ENCODE assay signal across 21 cellular contexts in genomic region chr2:181380581-181380980, GRCh38.
"Had no signal": no experiment of that assay in that cellular context is flagged by ENCODE, and none has a peak within 500 bp of the region (broad histone marks: within the 10 kb centered on the region; RNA-seq: fewer than 3 reads in every experiment).

No MANE protein-coding gene starts in this region.

- H3K9me3 ChIP-seq: body of pancreas, left lung, ovary, psoas muscle, right lobe of liver, suprapubic skin, uterus had no signal

- H3K4me3 ChIP-seq: body of pancreas, left lung, ovary, psoas muscle, right lobe of liver, smooth muscle cell, suprapubic skin, transverse colon, uterus had no signal

- DNase-seq: activated CD4-positive, alpha-beta T cell treated with anti-CD3 and anti-CD28 coated beads, Interleukin-2, amount 10 ng/mL, durations not matched to agents 24 days and 14 days; activated CD8-positive, alpha-beta T cell treated with anti-CD3 and anti-CD28 coated beads for 36 hours; activated naive CD4-positive, alpha-beta T cell treated with Interleukin-2 at 50 U/mL for 16 hours; activated naive CD8-positive, alpha-beta T cell treated with anti-CD3 and anti-CD28 coated beads, Interleukin-2, amount 10 ng/mL, durations not matched to agents 7 days and 5 days; activated T-cell treated with anti-CD3 and anti-CD28 coated beads, Interleukin-2, amount 50 U/mL, for 1 hour; body of pancreas; effector memory CD8-positive, alpha-beta T cell; head of caudate nucleus; left lung; mammary epithelial cell; naive B cell; ovary; psoas muscle; right lobe of liver; stimulated activated CD4-positive, alpha-beta T cell treated with anti-CD3 and anti-CD28 coated beads, Interleukin-4, amount 100 ng/mL, for 1 hour; stimulated activated naive CD8-positive, alpha-beta T cell treated with anti-CD3 and anti-CD28 coated beads, Interleukin-15, amount 100 ng/mL, for 72 hours; T-helper 9 cell; transverse colon; uterus had no signal

- H3K4me1 ChIP-seq: body of pancreas, left lung, psoas muscle, right lobe of liver, suprapubic skin, transverse colon, uterus had no signal

- H3K4me2 ChIP-seq: smooth muscle cell had no signal

- H3K27ac ChIP-seq: body of pancreas, left lung, ovary, psoas muscle, right lobe of liver, suprapubic skin, transverse colon, uterus had no signal

- H3K27me3 ChIP-seq: body of pancreas, left lung, ovary, right lobe of liver, suprapubic skin, transverse colon, uterus had no signal

- H3K36me3 ChIP-seq: left lung, ovary, right lobe of liver, suprapubic skin, transverse colon, uterus had no signal
